ENCODE assay signal across 14 cellular contexts in genomic region chr10:84342584-84342983, GRCh38. TPM values are rescaled to one million over a fixed set of nuclear protein-coding genes. Genes with fewer than 3 reads are reported as not detected.
A peak's percentile ranks its signal among the peaks of the same experiment; 100 is the strongest.
DNase-seq lines count a peak whose midpoint lies in the region; ATAC-seq and TF ChIP-seq lines count a peak whose summit lies in the region.
"Had no signal": no experiment of that assay in that cellular context is flagged by ENCODE, and none has a peak within 500 bp of the region (broad histone marks: within the 10 kb centered on the region; RNA-seq: fewer than 3 reads in every experiment).

No MANE protein-coding gene starts in this region.

- no peaks in the 10 kb centered on the region for H3K36me3 ChIP-seq in CD4-positive, alpha-beta memory T cell (ENCODE audit: insufficient read depth, low read length)
- no peaks in the 10 kb centered on the region for H3K36me3 ChIP-seq in left ventricle myocardium inferior
- H3K36me3 ChIP-seq: uterus had no signal

- H3K4me3 Mint-ChIP-seq in CD4-positive, alpha-beta memory T cell = peak overlapping the region in 5 of 8 donors; percentile 23 to 44 (median 32)
- H3K4me3 Mint-ChIP-seq in T-helper 17 cell (peak overlapping the region; percentile 63), glutamatergic neuron (ENCODE audit: unreplicated experiment) (no peak overlapping the region)
- H3K4me3 Mint-ChIP-seq: brain had no signal

- H3K4me3 ChIP-seq in CD4-positive, alpha-beta memory T cell (ENCODE audit: low read length in 2 of 2) = no peak overlapping the region
- no peak overlapping the region for H3K4me3 ChIP-seq in left ventricle myocardium inferior
- H3K4me3 ChIP-seq: BLaER1, uterus had no signal

- peak overlapping the region; percentile 27 to 76 (median 43) for H3K27ac Mint-ChIP-seq in CD4-positive, alpha-beta memory T cell
- H3K27ac Mint-ChIP-seq in T-helper 17 cell = peak overlapping the region; percentile 93
- H3K27ac Mint-ChIP-seq in glutamatergic neuron (ENCODE audit: unreplicated experiment) = peak overlapping the region; percentile 4
- H3K27ac Mint-ChIP-seq: brain had no signal

- TF ChIP-seq CTCF in glutamatergic neuron (IDR thresholded peaks at IDR 0.05; ENCODE audit: partially characterized antibody, unreplicated experiment) (no peak), left ventricle myocardium inferior (IDR thresholded peaks at IDR 0.05; ENCODE audit: borderline replicate concordance) (no peak)

- H3K9me3 Mint-ChIP-seq in CD4-positive, alpha-beta memory T cell = no peaks in the 10 kb centered on the region
- H3K9me3 Mint-ChIP-seq in glutamatergic neuron (ENCODE audit: unreplicated experiment) = peaks cover 3% of the 10 kb centered on the region

- DNase-seq in CD4-positive, alpha-beta memory T cell = no peak
- no peak for DNase-seq in T-helper 17 cell
- no peak for DNase-seq in glutamatergic neuron
- no peak for DNase-seq in left ventricle myocardium inferior
- DNase-seq: DND-41, kidney glomerular epithelial cell, posterior cingulate gyrus, uterus had no signal

- peaks cover 64% of the 10 kb centered on the region for H3K4me1 ChIP-seq in CD4-positive, alpha-beta memory T cell (ENCODE audit: insufficient read depth, low read length)
- H3K4me1 ChIP-seq in left ventricle myocardium inferior = peaks cover 70% of the 10 kb centered on the region
- H3K4me1 ChIP-seq: uterus had no signal

- no peaks in the 10 kb centered on the region for H3K9me3 ChIP-seq in CD4-positive, alpha-beta memory T cell (ENCODE audit: control insufficient read depth in 1 of 2, low read length in 2 of 2)
- H3K9me3 ChIP-seq in T-helper 17 cell (ENCODE audit: control insufficient read depth, low read length, poor library complexity, severe bottlenecking) (no peaks in the 10 kb centered on the region), left ventricle myocardium inferior (replicated peaks) (no peaks in the 10 kb centered on the region)
- H3K9me3 ChIP-seq: uterus had no signal

- no peak overlapping the region for H3K27ac ChIP-seq in CD4-positive, alpha-beta memory T cell (ENCODE audit: low read depth, low read length)
- no peak overlapping the region for H3K27ac ChIP-seq in left ventricle myocardium inferior (replicated peaks)
- H3K27ac ChIP-seq: BLaER1, uterus had no signal

- intact Hi-C loops in CD4-positive, alpha-beta memory T cell (cut with micrococcal nuclease) = no loop called here
- intact Hi-C loops in left ventricle myocardium inferior (cut with micrococcal nuclease) = no loop called here

- peaks cover 10% of the 10 kb centered on the region in 2 donors for H3K36me3 Mint-ChIP-seq in CD4-positive, alpha-beta memory T cell
- H3K36me3 Mint-ChIP-seq in T-helper 17 cell (ENCODE audit: low read depth) (peaks cover 6% of the 10 kb centered on the region), glutamatergic neuron (ENCODE audit: unreplicated experiment) (peaks cover 5% of the 10 kb centered on the region)

- CTCF ChIA-PET in CD4-positive, alpha-beta memory T cell (lab: Charles Lee; ENCODE audit: partially characterized antibody) = interaction anchor here (4.2 kb wide), 1 partner anchor 9 kb away, joined by 33 read pairs; no protein-coding TSS in a partner anchor

- no peaks in the 10 kb centered on the region for H3K27me3 Mint-ChIP-seq in CD4-positive, alpha-beta memory T cell
- no peaks in the 10 kb centered on the region for H3K27me3 Mint-ChIP-seq in T-helper 17 cell
- peaks cover 2% of the 10 kb centered on the region for H3K27me3 Mint-ChIP-seq in glutamatergic neuron (ENCODE audit: unreplicated experiment)
- H3K27me3 Mint-ChIP-seq: brain had no signal

- ATAC-seq in GM18517 (IDR thresholded peaks at IDR 0.05; ENCODE audit: unreplicated experiment) (peak; percentile 72), T-helper 17 cell (no peak), GM21447 (IDR thresholded peaks at IDR 0.05; ENCODE audit: unreplicated experiment) (no peak), GM19328 (IDR thresholded peaks at IDR 0.05; ENCODE audit: unreplicated experiment) (no peak)
- ATAC-seq: Panc1 had no signal

- POLR2A ChIA-PET in CD4-positive, alpha-beta memory T cell (lab: Charles Lee; ENCODE audit: partially characterized antibody) = interaction anchor here (1.0 to 1.4 kb wide), 2 partner anchors 12 to 13 kb away, joined by 3 to 6 read pairs; no protein-coding TSS in a partner anchor

- H3K4me1 Mint-ChIP-seq in CD4-positive, alpha-beta memory T cell = peaks cover 56 to 65% (median 59%) of the 10 kb centered on the region in 4 donors
- peaks cover 53% of the 10 kb centered on the region for H3K4me1 Mint-ChIP-seq in T-helper 17 cell
- peaks cover 29% of the 10 kb centered on the region for H3K4me1 Mint-ChIP-seq in glutamatergic neuron (ENCODE audit: low read depth, unreplicated experiment)

- no peaks in the 10 kb centered on the region for H3K27me3 ChIP-seq in CD4-positive, alpha-beta memory T cell (ENCODE audit: insufficient read depth, low read length)
- no peaks in the 10 kb centered on the region for H3K27me3 ChIP-seq in left ventricle myocardium inferior (ENCODE audit: low read depth)
- H3K27me3 ChIP-seq: BLaER1, uterus had no signal

RNA-seq across cellular contexts. Expression of gene CCSER2, which starts 14.2 kb away (rescaled TPM):
- 100 to 1,000 TPM; 144 to 151 TPM for total RNA-seq in CD4-positive, alpha-beta memory T cell
- polyA plus RNA-seq in CD4-positive, alpha-beta memory T cell = 10 to 100 TPM; 89.8 to 93.3 TPM
- total RNA-seq in T-helper 17 cell (100 to 1,000 TPM; 137 to 138 TPM), glutamatergic neuron (ENCODE audit: unreplicated experiment) (168 TPM), left ventricle myocardium inferior (175 TPM)

Comparison
In these comparisons a context has a peak if more than half of its experiments do, and no peak if none do; other contexts are left out.
1. H3K27ac Mint-ChIP-seq: peak in every context shown above with its lines; median percentile 93 in T-helper 17 cell; 43 in CD4-positive, alpha-beta memory T cell; 4 in glutamatergic neuron.